Comparison of ENCODE assay signal across 17 cellular contexts in genomic region chr5:483434-484184, GRCh38. TPM values are rescaled to one million over a fixed set of nuclear protein-coding genes. Genes with fewer than 3 reads are reported as not detected.
DNase-seq lines count a peak whose midpoint lies in the region; ATAC-seq and TF ChIP-seq lines count a peak whose summit lies in the region.
"Had no signal": no experiment of that assay in that cellular context is flagged by ENCODE, and none has a peak within 500 bp of the region (broad histone marks: within the 10 kb centered on the region; RNA-seq: fewer than 3 reads in every experiment).

No MANE protein-coding gene starts in this region.

- no peaks in the 10 kb centered on the region for H3K36me3 ChIP-seq in Loucy (ENCODE audit: insufficient read depth, low read length)
- H3K36me3 ChIP-seq in naive thymus-derived CD4-positive, alpha-beta T cell (ENCODE audit: control insufficient read depth in 2 of 3, insufficient read depth in 3 of 3, low read length in 3 of 3) = no peaks in the 10 kb centered on the region
- H3K36me3 ChIP-seq in lower lobe of right lung = no peaks in the 10 kb centered on the region

- CTCF ChIA-PET in activated CD8-positive, alpha-beta T cell treated with anti-CD3 and anti-CD28 coated beads for 36 hours (lab: Charles Lee) = no interaction called here
- CTCF ChIA-PET in activated CD8-positive, alpha-beta T cell treated with anti-CD3 and anti-CD28 coated beads, Interleukin-2, amount 10 ng/mL, durations not matched to agents 7 days and 5 days (lab: Charles Lee) = interaction anchor here (2.1 kb wide), 1 partner anchor 37 kb away, joined by 5 read pairs; no protein-coding TSS in a partner anchor
- CTCF ChIA-PET in naive thymus-derived CD4-positive, alpha-beta T cell (lab: Charles Lee) = no interaction called here

- POLR2A ChIA-PET in activated CD8-positive, alpha-beta T cell treated with anti-CD3 and anti-CD28 coated beads for 36 hours (lab: Charles Lee) = no interaction called here
- POLR2A ChIA-PET in activated CD8-positive, alpha-beta T cell treated with anti-CD3 and anti-CD28 coated beads, Interleukin-2, amount 10 ng/mL, durations not matched to agents 7 days and 5 days (lab: Charles Lee) = no interaction called here
- POLR2A ChIA-PET in naive thymus-derived CD4-positive, alpha-beta T cell (lab: Charles Lee) = no interaction called here

- H2AFZ ChIP-seq in Loucy (ENCODE audit: low read length) = no peak overlapping the region
- H2AFZ ChIP-seq: GM23248 had no signal

- DNase-seq in activated CD8-positive, alpha-beta T cell treated with anti-CD3 and anti-CD28 coated beads for 36 hours = peak; percentile 43
- DNase-seq in activated CD8-positive, alpha-beta T cell treated with anti-CD3 and anti-CD28 coated beads, Interleukin-2, amount 10 ng/mL, durations not matched to agents 7 days and 5 days = no peak
- DNase-seq in naive thymus-derived CD4-positive, alpha-beta T cell = no peak
- DNase-seq in stimulated activated effector memory CD8-positive, alpha-beta T cell treated with anti-CD3 and anti-CD28 coated beads, Interleukin-12 subunit alpha, Interleukin-12 subunit beta, amount 100 ng/mL, for 72 hours (ENCODE audit: low spot score in 2 of 2) = no peak
- no peak for DNase-seq in foreskin melanocyte
- no peak for DNase-seq in lower lobe of right lung
- DNase-seq in NCI-H2107 (lab: John Stamatoyannopoulos, UW) = no peak
- DNase-seq: 8988T; Caco-2; CD8-positive, alpha-beta memory T cell; DMS53; GM23248; H7; IMR-90 had no signal

- H3K9me3 Mint-ChIP-seq in activated CD8-positive, alpha-beta T cell treated with anti-CD3 and anti-CD28 coated beads for 36 hours = no peaks in the 10 kb centered on the region
- no peaks in the 10 kb centered on the region for H3K9me3 Mint-ChIP-seq in activated CD8-positive, alpha-beta T cell treated with anti-CD3 and anti-CD28 coated beads, Interleukin-2, amount 10 ng/mL, durations not matched to agents 7 days and 5 days (ENCODE audit: insufficient read depth)
- peaks cover 0 to 1% (median 0%) of the 10 kb centered on the region in 11 donors for H3K9me3 Mint-ChIP-seq in naive thymus-derived CD4-positive, alpha-beta T cell
- no peaks in the 10 kb centered on the region for H3K9me3 Mint-ChIP-seq in stimulated activated effector memory CD8-positive, alpha-beta T cell treated with anti-CD3 and anti-CD28 coated beads, Interleukin-12 subunit alpha, Interleukin-12 subunit beta, amount 100 ng/mL, for 72 hours
- H3K9me3 Mint-ChIP-seq: CD8-positive, alpha-beta memory T cell had no signal

- peaks cover 2% of the 10 kb centered on the region for H3K27me3 Mint-ChIP-seq in activated CD8-positive, alpha-beta T cell treated with anti-CD3 and anti-CD28 coated beads for 36 hours
- no peaks in the 10 kb centered on the region for H3K27me3 Mint-ChIP-seq in activated CD8-positive, alpha-beta T cell treated with anti-CD3 and anti-CD28 coated beads, Interleukin-2, amount 10 ng/mL, durations not matched to agents 7 days and 5 days (ENCODE audit: low read depth)
- H3K27me3 Mint-ChIP-seq in naive thymus-derived CD4-positive, alpha-beta T cell = peaks cover 0 to 7% (median 4%) of the 10 kb centered on the region in 5 donors

- no peak for TF ChIP-seq CTCF in activated CD8-positive, alpha-beta T cell treated with anti-CD3 and anti-CD28 coated beads for 36 hours (IDR thresholded peaks at IDR 0.05)
- no peak for TF ChIP-seq CTCF in Loucy (conservative IDR thresholded peaks at IDR 0.05; ENCODE audit: low read length)
- TF ChIP-seq CTCF in lower lobe of right lung (IDR thresholded peaks at IDR 0.05) = no peak

- no peaks in the 10 kb centered on the region for H3K79me2 ChIP-seq in Loucy (ENCODE audit: insufficient read depth, low read length)

- no peaks in the 10 kb centered on the region for H3K36me3 Mint-ChIP-seq in activated CD8-positive, alpha-beta T cell treated with anti-CD3 and anti-CD28 coated beads for 36 hours (ENCODE audit: low read depth)
- no peaks in the 10 kb centered on the region for H3K36me3 Mint-ChIP-seq in activated CD8-positive, alpha-beta T cell treated with anti-CD3 and anti-CD28 coated beads, Interleukin-2, amount 10 ng/mL, durations not matched to agents 7 days and 5 days (ENCODE audit: low read depth)
- H3K36me3 Mint-ChIP-seq in naive thymus-derived CD4-positive, alpha-beta T cell = no peaks in the 10 kb centered on the region
- no peaks in the 10 kb centered on the region for H3K36me3 Mint-ChIP-seq in stimulated activated effector memory CD8-positive, alpha-beta T cell treated with anti-CD3 and anti-CD28 coated beads, Interleukin-12 subunit alpha, Interleukin-12 subunit beta, amount 100 ng/mL, for 72 hours
- H3K36me3 Mint-ChIP-seq: CD14-positive monocyte; CD8-positive, alpha-beta memory T cell had no signal

- no peaks in the 10 kb centered on the region for H3F3A ChIP-seq in Loucy (ENCODE audit: low read depth)

- H3K4me3 ChIP-seq in Loucy (ENCODE audit: low read length, poor library complexity, severe bottlenecking) (peak overlapping the region; percentile 3), lower lobe of right lung (no peak overlapping the region)
- H3K4me3 ChIP-seq in naive thymus-derived CD4-positive, alpha-beta T cell (ENCODE audit: low read length) = no peak overlapping the region
- H3K4me3 ChIP-seq: GM12878, GM23248 had no signal

- no peak overlapping the region for H3K9ac ChIP-seq in Loucy (ENCODE audit: low read depth, low read length, poor library complexity, severe bottlenecking)
- H3K9ac ChIP-seq: GM23248 had no signal

- no peaks in the 10 kb centered on the region for H4K20me1 ChIP-seq in Loucy (ENCODE audit: insufficient read depth, low read length, poor library complexity, severe bottlenecking)

- H3K27ac Mint-ChIP-seq in activated CD8-positive, alpha-beta T cell treated with anti-CD3 and anti-CD28 coated beads for 36 hours = no peak overlapping the region
- no peak overlapping the region for H3K27ac Mint-ChIP-seq in activated CD8-positive, alpha-beta T cell treated with anti-CD3 and anti-CD28 coated beads, Interleukin-2, amount 10 ng/mL, durations not matched to agents 7 days and 5 days
- H3K27ac Mint-ChIP-seq in naive thymus-derived CD4-positive, alpha-beta T cell = no peak overlapping the region
- H3K27ac Mint-ChIP-seq in stimulated activated effector memory CD8-positive, alpha-beta T cell treated with anti-CD3 and anti-CD28 coated beads, Interleukin-12 subunit alpha, Interleukin-12 subunit beta, amount 100 ng/mL, for 72 hours = no peak overlapping the region
- H3K27ac Mint-ChIP-seq: CD14-positive monocyte; CD8-positive, alpha-beta memory T cell had no signal

- no peaks in the 10 kb centered on the region for H3K27me3 ChIP-seq in Loucy (ENCODE audit: insufficient read depth, low read length, poor library complexity, severe bottlenecking)
- H3K27me3 ChIP-seq in naive thymus-derived CD4-positive, alpha-beta T cell (ENCODE audit: control insufficient read depth in 2 of 2, insufficient read depth in 2 of 2, low read length in 2 of 2) = no peaks in the 10 kb centered on the region
- peaks cover 63% of the 10 kb centered on the region for H3K27me3 ChIP-seq in lower lobe of right lung (ENCODE audit: low read depth)

- H3K4me2 ChIP-seq in Loucy (ENCODE audit: low read depth, low read length, poor library complexity, severe bottlenecking) = peak overlapping the region; percentile 27

- peak; percentile 52 for ATAC-seq in activated CD8-positive, alpha-beta T cell treated with anti-CD3 and anti-CD28 coated beads for 36 hours
- ATAC-seq in activated CD8-positive, alpha-beta T cell treated with anti-CD3 and anti-CD28 coated beads, Interleukin-2, amount 10 ng/mL, durations not matched to agents 7 days and 5 days = no peak
- peak; percentile 17 for ATAC-seq in naive thymus-derived CD4-positive, alpha-beta T cell
- peak; percentile 17 for ATAC-seq in stimulated activated effector memory CD8-positive, alpha-beta T cell treated with anti-CD3 and anti-CD28 coated beads, Interleukin-12 subunit alpha, Interleukin-12 subunit beta, amount 100 ng/mL, for 72 hours
- ATAC-seq in lower lobe of right lung = no peak
- ATAC-seq: GM12878 had no signal

- no peak overlapping the region for H3K27ac ChIP-seq in naive thymus-derived CD4-positive, alpha-beta T cell (ENCODE audit: low read depth, low read length)
- no peak overlapping the region for H3K27ac ChIP-seq in lower lobe of right lung
- H3K27ac ChIP-seq: GM23248 had no signal

- no peaks in the 10 kb centered on the region for H3K9me3 ChIP-seq in Loucy (ENCODE audit: insufficient read depth, low read depth, low read length)
- H3K9me3 ChIP-seq in naive thymus-derived CD4-positive, alpha-beta T cell (ENCODE audit: control insufficient read depth in 2 of 3, low read length in 3 of 3) = no peaks in the 10 kb centered on the region
- no peaks in the 10 kb centered on the region for H3K9me3 ChIP-seq in lower lobe of right lung
- H3K9me3 ChIP-seq: Caco-2 had no signal

- intact Hi-C loops in activated CD8-positive, alpha-beta T cell treated with anti-CD3 and anti-CD28 coated beads for 36 hours (cut with micrococcal nuclease) = no loop called here
- intact Hi-C loops in naive thymus-derived CD4-positive, alpha-beta T cell (cut with micrococcal nuclease) = no loop called here
- intact Hi-C loops in lower lobe of right lung (cut with DNase I) = no loop called here

- peaks cover 21% of the 10 kb centered on the region for H3K4me1 ChIP-seq in Loucy (ENCODE audit: insufficient read depth, low read length, poor library complexity, severe bottlenecking)
- no peaks in the 10 kb centered on the region for H3K4me1 ChIP-seq in naive thymus-derived CD4-positive, alpha-beta T cell (ENCODE audit: control insufficient read depth in 2 of 2, insufficient read depth in 2 of 2, low read length in 2 of 2)
- H3K4me1 ChIP-seq in lower lobe of right lung = peaks cover 8% of the 10 kb centered on the region
- H3K4me1 ChIP-seq: Caco-2 had no signal

- no peaks in the 10 kb centered on the region for H3K9me2 ChIP-seq in Loucy (replicated peaks; ENCODE audit: low read depth, low read length)

- H3K4me1 Mint-ChIP-seq in activated CD8-positive, alpha-beta T cell treated with anti-CD3 and anti-CD28 coated beads for 36 hours (ENCODE audit: low read depth) = peaks cover 9% of the 10 kb centered on the region
- H3K4me1 Mint-ChIP-seq in activated CD8-positive, alpha-beta T cell treated with anti-CD3 and anti-CD28 coated beads, Interleukin-2, amount 10 ng/mL, durations not matched to agents 7 days and 5 days (ENCODE audit: low read depth) = peaks cover 16% of the 10 kb centered on the region
- peaks cover 0 to 18% (median 4%) of the 10 kb centered on the region in 7 donors for H3K4me1 Mint-ChIP-seq in naive thymus-derived CD4-positive, alpha-beta T cell
- no peaks in the 10 kb centered on the region for H3K4me1 Mint-ChIP-seq in stimulated activated effector memory CD8-positive, alpha-beta T cell treated with anti-CD3 and anti-CD28 coated beads, Interleukin-12 subunit alpha, Interleukin-12 subunit beta, amount 100 ng/mL, for 72 hours

- no peak overlapping the region for H3K4me3 Mint-ChIP-seq in activated CD8-positive, alpha-beta T cell treated with anti-CD3 and anti-CD28 coated beads for 36 hours
- H3K4me3 Mint-ChIP-seq in activated CD8-positive, alpha-beta T cell treated with anti-CD3 and anti-CD28 coated beads, Interleukin-2, amount 10 ng/mL, durations not matched to agents 7 days and 5 days = no peak overlapping the region
- no peak overlapping the region for H3K4me3 Mint-ChIP-seq in naive thymus-derived CD4-positive, alpha-beta T cell
- H3K4me3 Mint-ChIP-seq in stimulated activated effector memory CD8-positive, alpha-beta T cell treated with anti-CD3 and anti-CD28 coated beads, Interleukin-12 subunit alpha, Interleukin-12 subunit beta, amount 100 ng/mL, for 72 hours = no peak overlapping the region

RNA-seq across cellular contexts. Expression of gene EXOC3, which starts 40.6 kb away (rescaled TPM):
- 10 to 100 TPM; 65.9 to 67.6 TPM for total RNA-seq in activated CD8-positive, alpha-beta T cell treated with anti-CD3 and anti-CD28 coated beads for 36 hours
- 10 to 100 TPM; 62.2 to 62.3 TPM for total RNA-seq in activated CD8-positive, alpha-beta T cell treated with anti-CD3 and anti-CD28 coated beads, Interleukin-2, amount 10 ng/mL, durations not matched to agents 7 days and 5 days
- total RNA-seq in naive thymus-derived CD4-positive, alpha-beta T cell = 100 to 1,000 TPM in 1 of 5 experiments, 10 to 100 TPM in 4; 79.1 to 105 (median 89.8) TPM
- polyA plus RNA-seq in naive thymus-derived CD4-positive, alpha-beta T cell = 10 to 100 TPM; 44.3 to 47.5 TPM
- 58.9 TPM for total RNA-seq in lower lobe of right lung

RNA-seq across cellular contexts. Expression of gene SLC9A3, which starts 40.6 kb away (rescaled TPM):
- 1 to 10 TPM; 3.2 to 3.3 TPM for total RNA-seq in activated CD8-positive, alpha-beta T cell treated with anti-CD3 and anti-CD28 coated beads for 36 hours
- 1 to 10 TPM; 1.6 to 1.9 TPM for total RNA-seq in activated CD8-positive, alpha-beta T cell treated with anti-CD3 and anti-CD28 coated beads, Interleukin-2, amount 10 ng/mL, durations not matched to agents 7 days and 5 days
- 1 to 10 TPM; 1.5 to 3.4 (median 2.4) TPM for total RNA-seq in naive thymus-derived CD4-positive, alpha-beta T cell
- 1 to 10 TPM; 3.4 to 5.5 TPM for polyA plus RNA-seq in naive thymus-derived CD4-positive, alpha-beta T cell
- 1.1 TPM for total RNA-seq in lower lobe of right lung

Comparison
In these comparisons a context has a peak if more than half of its experiments do, and no peak if none do; other contexts are left out.
1. ATAC-seq: peak in activated CD8-positive, alpha-beta T cell treated with anti-CD3 and anti-CD28 coated beads for 36 hours (single experiment), naive thymus-derived CD4-positive, alpha-beta T cell (single experiment) and stimulated activated effector memory CD8-positive, alpha-beta T cell treated with anti-CD3 and anti-CD28 coated beads, Interleukin-12 subunit alpha, Interleukin-12 subunit beta, amount 100 ng/mL, for 72 hours (single experiment); none in activated CD8-positive, alpha-beta T cell treated with anti-CD3 and anti-CD28 coated beads, Interleukin-2, amount 10 ng/mL, durations not matched to agents 7 days and 5 days (single experiment) and lower lobe of right lung (0 of 2).